In genomic region chr1:181482521-181483083, GRCh38 we compare ENCODE assay signal across 8 cellular contexts. TPM values are rescaled to one million over a fixed set of nuclear protein-coding genes. Genes with fewer than 3 reads are reported as not detected.
DNase-seq lines count a peak whose midpoint lies in the region; ATAC-seq and TF ChIP-seq lines count a peak whose summit lies in the region.

No MANE protein-coding gene starts in this region.

- no peaks in the 10 kb centered on the region for H3K9me3 Mint-ChIP-seq in chondrocyte (ENCODE audit: low read depth)

- WGBS in mesodermal cell (ENCODE audit: insufficient coverage in 2 of 2), 2 experiments: 1 to 2% methylated on average over 43 to 46 of the region's 55 CpGs
- 5 to 7% methylated on average over 10 to 46 of the region's 55 CpGs for WGBS in transverse colon (ENCODE audit: low coverage in 1 of 2), 2 donors

- H3K9me3 ChIP-seq in mesodermal cell (ENCODE audit: control insufficient read depth, low read length): no peaks in the 10 kb centered on the region
- no peaks in the 10 kb centered on the region for H3K9me3 ChIP-seq in transverse colon

- H3K4me1 ChIP-seq in mesodermal cell (ENCODE audit: control insufficient read depth, insufficient read depth, low read length, poor library complexity, severe bottlenecking): peaks cover 5% of the 10 kb centered on the region
- H3K4me1 ChIP-seq in transverse colon: peaks cover 0 to 16% (median 7%) of the 10 kb centered on the region in 4 donors

- H3K27ac ChIP-seq in mesodermal cell (ENCODE audit: low read depth, low read length, severe bottlenecking) (no peak overlapping the region), transverse colon (no peak overlapping the region)

- H3K27me3 Mint-ChIP-seq in chondrocyte (ENCODE audit: low read depth): peaks cover 74% of the 10 kb centered on the region

- H3K27me3 ChIP-seq in transverse colon: peaks cover 72% of the 10 kb centered on the region

- no peak for TF ChIP-seq POLR2A in transverse colon (IDR thresholded peaks at IDR 0.05)

- TF ChIP-seq CTCF in GM12864 (IDR thresholded peaks at IDR 0.05; ENCODE audit: low read depth, low read length, missing control alignments): no peak
- TF ChIP-seq CTCF in chondrocyte (IDR thresholded peaks at IDR 0.05): peak; percentile 12
- TF ChIP-seq CTCF in transverse colon (IDR thresholded peaks at IDR 0.05): no peak

- H3K36me3 ChIP-seq in mesodermal cell (ENCODE audit: control insufficient read depth, insufficient read depth, low read length) (no peaks in the 10 kb centered on the region), transverse colon (no peaks in the 10 kb centered on the region)

- in situ Hi-C loops in transverse colon (cut with MboI; ENCODE audit: low pct_ligation_motif_present in 1 of 4, low pct_unique_long_range_greater_than_20kb in 1 of 4, low sequenced_read_pairs in 3 of 4): loop anchor here in 3 of 4 donors (25.0 kb wide), 2 partner anchors 455 to 580 kb away; partner anchors contain the start of gene ZNF648 (in 2 of the 3)

- DNase-seq in GM12864 (ENCODE audit: low read depth): no peak
- peak; percentile 60 to 61 for DNase-seq in NCI-H1930 (lab: John Stamatoyannopoulos, UW)
- DNase-seq in chondrocyte (ENCODE audit: low spot score): no peak
- DNase-seq in transverse colon: peak; percentile 11
- DNase-seq in NAMALWA (ENCODE audit: low spot score): no peak

- no peak for TF ChIP-seq EP300 in transverse colon (IDR thresholded peaks at IDR 0.05; ENCODE audit: low read depth)

- peaks cover 7% of the 10 kb centered on the region for H3K4me1 Mint-ChIP-seq in chondrocyte (ENCODE audit: low read depth)

- peak overlapping the region; percentile 47 for H3K4me3 Mint-ChIP-seq in chondrocyte (ENCODE audit: unreplicated experiment)

- no peak overlapping the region for H3K27ac Mint-ChIP-seq in chondrocyte (ENCODE audit: unreplicated experiment)

- peak; percentile 45 for ATAC-seq in GM21737 (IDR thresholded peaks at IDR 0.05; ENCODE audit: unreplicated experiment)
- no peak for ATAC-seq in HG03280 (IDR thresholded peaks at IDR 0.05; ENCODE audit: unreplicated experiment)

- H3K36me3 Mint-ChIP-seq in chondrocyte (ENCODE audit: low read depth): peaks cover 3% of the 10 kb centered on the region

- intact Hi-C loops in transverse colon (cut with DNase I; ENCODE audit: low total_unique reads): no loop called here

- peak overlapping the region; percentile 41 for H3K4me3 ChIP-seq in GM12864 (ENCODE audit: low read depth, low read length)
- peak overlapping the region; percentile 24 for H3K4me3 ChIP-seq in mesodermal cell (ENCODE audit: extremely low read depth, insufficient read depth, low read length, poor library complexity, severe bottlenecking)
- H3K4me3 ChIP-seq in transverse colon: peak overlapping the region in 2 of 4 donors; percentile 7 to 35

RNA-seq across cellular contexts. Expression of gene CACNA1E, which starts 0.7 kb away (rescaled TPM):
- total RNA-seq in chondrocyte (not detected in 3 replicates), transverse colon (under 1 TPM in 3 of 4 donors, not detected in 1; under 0.01 to 0.16 (median 0.14) TPM)
- 0.07 TPM for polyA plus RNA-seq in mesodermal cell (2013, experiment 1 of 2)
- 0.05 TPM for polyA plus RNA-seq in mesodermal cell (2013, experiment 2 of 2)

Comparison
In these comparisons a context has a peak if more than half of its experiments do, and no peak if none do; other contexts are left out.
1. DNase-seq: peak in NCI-H1930 (2 of 2) and transverse colon (single experiment); none in GM12864 (single experiment), chondrocyte (single experiment) and NAMALWA (single experiment).